23 cellular contexts compared by ENCODE assay signal in the genomic region with DNA sequence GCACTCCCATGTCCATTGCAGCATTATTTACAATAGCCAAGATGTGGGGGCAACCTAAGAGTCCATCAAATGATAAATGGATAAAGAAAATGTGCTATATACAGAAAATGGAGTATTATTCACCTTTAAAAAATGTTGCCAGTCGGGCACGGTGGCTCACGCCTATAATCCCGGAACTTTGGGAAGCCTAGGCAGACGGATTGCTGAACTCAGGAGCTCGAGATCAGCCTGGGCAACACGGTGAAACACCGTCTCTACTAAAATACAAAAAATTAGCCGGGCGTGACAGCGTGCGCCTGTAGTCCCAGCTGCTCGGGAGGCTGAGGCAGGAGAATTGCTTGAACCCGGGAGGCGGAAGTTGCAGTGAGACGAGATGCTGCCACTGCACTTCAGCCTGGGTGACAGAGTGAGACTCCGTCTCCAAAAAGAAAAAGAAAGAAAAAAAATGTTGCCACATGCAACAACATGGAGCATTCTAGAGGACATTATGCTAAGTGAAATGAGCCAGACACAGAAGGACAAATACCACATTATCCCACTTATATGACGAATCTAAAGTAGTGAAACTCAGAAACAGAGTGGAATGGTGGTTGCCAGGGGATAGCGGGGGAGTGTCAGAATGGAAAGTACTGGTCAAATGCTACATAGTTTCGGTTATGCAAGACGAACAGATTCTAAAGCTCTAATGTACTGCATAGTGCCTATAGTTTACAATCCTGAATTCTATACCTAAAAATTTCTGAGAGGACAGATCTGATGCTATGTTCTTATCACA.
"Had no signal": no experiment of that assay in that cellular context is flagged by ENCODE, and none has a peak within 500 bp of the region (broad histone marks: within the 10 kb centered on the region; RNA-seq: fewer than 3 reads in every experiment).

No MANE protein-coding gene starts in this region.

- H3K36me3 ChIP-seq: gastroesophageal sphincter, heart left ventricle, ovary, transverse colon, vagina had no signal

- H3K4me3 ChIP-seq: gastroesophageal sphincter, heart left ventricle, hepatocyte, ovary, psoas muscle, skin epidermis, transverse colon, vagina had no signal

- DNase-seq: effector CD8-positive, alpha-beta T cell; endodermal cell; foreskin keratinocyte; heart left ventricle; kidney; mesendoderm; naive thymus-derived CD8-positive, alpha-beta T cell; occipital lobe; ovary; psoas muscle; right cardiac atrium; stimulated activated CD4-positive, alpha-beta T cell treated with anti-CD3 and anti-CD28 coated beads, Interleukin-15, amount 100 ng/mL, for 24 hours; stimulated activated CD4-positive, alpha-beta T cell treated with anti-CD3 and anti-CD28 coated beads, Interleukin-2, amount 100 ng/mL, for 48 hours; stimulated activated naive B cell treated with anti-CD40 and anti-IgM and Interleukin-4, amounts not matched to agents 10 μg/mL and 1 μg/mL and 100 μg/mL, for 72 hours; transverse colon had no signal

- H3K27me3 ChIP-seq: foreskin keratinocyte, gastroesophageal sphincter, heart left ventricle, hepatocyte, ovary, transverse colon, vagina had no signal

- H3K9me3 ChIP-seq: ovary, psoas muscle, transverse colon, vagina had no signal

- H3K4me2 ChIP-seq: hepatocyte had no signal

- H2AFZ ChIP-seq: hepatocyte had no signal

- H3K4me1 ChIP-seq: foreskin keratinocyte, gastroesophageal sphincter, heart left ventricle, psoas muscle, transverse colon, vagina had no signal

- H3K27ac ChIP-seq: epithelial cell of prostate, foreskin keratinocyte, gastroesophageal sphincter, heart left ventricle, hepatocyte, ovary, psoas muscle, skin epidermis, transverse colon, vagina had no signal

- ATAC-seq: esophagus mucosa; foreskin keratinocyte; gastroesophageal sphincter; heart left ventricle; left lobe of liver; naive thymus-derived CD8-positive, alpha-beta T cell; psoas muscle; right cardiac atrium; stimulated activated naive B cell treated with anti-CD40 and anti-IgM and Interleukin-4, amounts not matched to agents 10 μg/mL and 1 μg/mL and 100 μg/mL, for 72 hours had no signal

- FAIRE-seq: colon, kidney had no signal

- H3K79me2 ChIP-seq: hepatocyte had no signal
